21 cellular contexts compared by ENCODE assay signal in the genomic region with DNA sequence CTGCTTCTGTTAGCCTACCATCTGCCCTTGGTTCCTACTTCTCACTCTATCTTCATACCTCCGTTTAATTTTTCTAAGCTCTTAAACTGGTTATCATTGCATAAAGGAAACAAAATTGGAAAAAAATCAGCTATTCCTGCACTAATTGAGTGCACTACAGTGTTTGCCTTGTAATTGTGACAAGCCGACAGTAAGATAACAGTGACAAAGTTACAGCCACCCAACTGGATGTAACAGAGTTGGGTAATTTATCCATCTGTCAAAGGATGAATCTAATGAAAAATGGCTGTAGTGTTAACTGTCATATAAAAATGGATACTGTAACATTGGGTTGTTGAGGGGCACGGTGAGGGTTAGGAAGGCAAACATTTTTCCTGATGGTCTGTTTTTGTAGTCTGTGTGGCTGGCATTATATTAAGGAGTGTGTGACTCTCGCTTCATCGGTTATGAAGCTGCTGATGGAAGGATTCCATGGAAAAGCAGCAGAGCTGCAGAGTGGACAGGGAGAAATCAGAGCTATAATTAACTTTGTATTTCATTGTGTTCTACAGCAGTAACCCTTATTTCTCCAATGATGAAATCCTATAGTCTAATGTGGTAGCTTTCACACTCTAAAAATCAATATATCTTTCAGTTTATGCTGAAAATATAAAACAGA. TPM values are rescaled to one million over a fixed set of nuclear protein-coding genes. Genes with fewer than 3 reads are reported as not detected.
"Had no signal": no experiment of that assay in that cellular context is flagged by ENCODE, and none has a peak within 500 bp of the region (broad histone marks: within the 10 kb centered on the region; RNA-seq: fewer than 3 reads in every experiment).

No MANE protein-coding gene starts in this region.

- H3K27me3 ChIP-seq: ascending aorta, breast epithelium, left lung, testis had no signal

- ATAC-seq: activated T-cell treated with anti-CD3 and anti-CD28 coated beads, Interleukin-2, amount 50 U/mL, for 72 hours; left lung had no signal

- H3K4me1 ChIP-seq: ascending aorta, breast epithelium, left lung, testis had no signal

- H3K9me3 ChIP-seq: ascending aorta, breast epithelium, left lung, testis had no signal

- H3K4me3 ChIP-seq: ascending aorta, breast epithelium, left lung, skin epidermis, testis had no signal

- H3K36me3 ChIP-seq: ascending aorta, breast epithelium, left lung had no signal

- DNase-seq: activated CD4-positive, alpha-beta T cell treated with anti-CD3 and anti-CD28 coated beads, Interleukin-2, amount 50 U/mL, for 4 hours; activated effector memory CD4-positive, alpha-beta T cell treated with anti-CD3 and anti-CD28 coated beads, Interleukin-2, amount 50 U/mL, for 16 hours; activated naive CD4-positive, alpha-beta T cell treated with anti-CD3 and anti-CD28 coated beads, Interleukin-2, amount 50 U/mL, for 16 hours; activated T-cell treated with anti-CD3 and anti-CD28 coated beads, Interleukin-2, amount 50 U/mL, for 72 hours; endodermal cell; foreskin fibroblast; glutamatergic neuron; kidney; left lung; nephron progenitor cell; testis had no signal

- H3K27ac ChIP-seq: ascending aorta, breast epithelium, epithelial cell of prostate, left lung, skin epidermis, testis had no signal

RNA-seq across cellular contexts. Expression of a gene that starts 12.7 kb away (rescaled TPM):
- total RNA-seq: activated CD8-positive, alpha-beta memory T cell treated with anti-CD3 and anti-CD28 coated beads for 36 hours; activated T-cell treated with anti-CD3 and anti-CD28 coated beads, Interleukin-2, amount 50 U/mL, for 72 hours; ascending aorta; breast epithelium; dermis microvascular lymphatic vessel endothelial cell; endodermal cell; kidney; left lung; myocyte; omental fat pad; progenitor cell of endocrine pancreas; T-helper 2 cell treated with Interferon-gamma antibody and Interleukin-4, amounts not matched to agents 100 ng/mL and 5 ng/mL, for 36 hours; testis had no signal
